1 cellular context compared by ENCODE assay signal in genomic region chr4:110196206-110196870, GRCh38.
A peak's percentile ranks its signal among the peaks of the same experiment; 100 is the strongest.
TF ChIP-seq lines count a peak whose summit lies in the region.

No MANE protein-coding gene starts in this region.

TF ChIP-seq in WTC11, 78 proteins besides CTCF, POLR2A, EP300 and RAD21 (continued from another document and continues in another):
- TF ChIP-seq, protein P1, sequence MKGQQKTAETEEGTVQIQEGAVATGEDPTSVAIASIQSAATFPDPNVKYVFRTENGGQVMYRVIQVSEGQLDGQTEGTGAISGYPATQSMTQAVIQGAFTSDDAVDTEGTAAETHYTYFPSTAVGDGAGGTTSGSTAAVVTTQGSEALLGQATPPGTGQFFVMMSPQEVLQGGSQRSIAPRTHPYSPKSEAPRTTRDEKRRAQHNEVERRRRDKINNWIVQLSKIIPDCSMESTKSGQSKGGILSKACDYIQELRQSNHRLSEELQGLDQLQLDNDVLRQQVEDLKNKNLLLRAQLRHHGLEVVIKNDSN (CRISPR knock-in tag; IDR thresholded peaks at IDR 0.05) = no peak
- TF ChIP-seq RELA (CRISPR knock-in tag; IDR thresholded peaks at IDR 0.05; ENCODE audit: borderline replicate concordance) = no peak
- 0 out of 2 replicates have a peak, but pooled peaks have one; percentile 63 for TF ChIP-seq KAT7 (CRISPR knock-in tag; IDR thresholded peaks at IDR 0.05; ENCODE audit: borderline replicate concordance)
- no peak for TF ChIP-seq ZNF416 (CRISPR knock-in tag; IDR thresholded peaks at IDR 0.05)
- TF ChIP-seq GRHL2 (CRISPR knock-in tag; IDR thresholded peaks at IDR 0.05; ENCODE audit: insufficient replicate concordance, severe bottlenecking) = no peak
- TF ChIP-seq, protein P2, sequence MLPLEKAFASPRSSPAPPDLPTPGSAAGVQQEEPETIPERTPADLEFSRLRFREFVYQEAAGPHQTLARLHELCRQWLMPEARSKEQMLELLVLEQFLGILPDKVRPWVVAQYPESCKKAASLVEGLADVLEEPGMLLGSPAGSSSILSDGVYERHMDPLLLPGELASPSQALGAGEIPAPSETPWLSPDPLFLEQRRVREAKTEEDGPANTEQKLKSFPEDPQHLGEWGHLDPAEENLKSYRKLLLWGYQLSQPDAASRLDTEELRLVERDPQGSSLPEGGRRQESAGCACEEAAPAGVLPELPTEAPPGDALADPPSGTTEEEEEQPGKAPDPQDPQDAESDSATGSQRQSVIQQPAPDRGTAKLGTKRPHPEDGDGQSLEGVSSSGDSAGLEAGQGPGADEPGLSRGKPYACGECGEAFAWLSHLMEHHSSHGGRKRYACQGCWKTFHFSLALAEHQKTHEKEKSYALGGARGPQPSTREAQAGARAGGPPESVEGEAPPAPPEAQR (CRISPR knock-in tag; IDR thresholded peaks at IDR 0.05) = no peak
- TF ChIP-seq, protein P3, sequence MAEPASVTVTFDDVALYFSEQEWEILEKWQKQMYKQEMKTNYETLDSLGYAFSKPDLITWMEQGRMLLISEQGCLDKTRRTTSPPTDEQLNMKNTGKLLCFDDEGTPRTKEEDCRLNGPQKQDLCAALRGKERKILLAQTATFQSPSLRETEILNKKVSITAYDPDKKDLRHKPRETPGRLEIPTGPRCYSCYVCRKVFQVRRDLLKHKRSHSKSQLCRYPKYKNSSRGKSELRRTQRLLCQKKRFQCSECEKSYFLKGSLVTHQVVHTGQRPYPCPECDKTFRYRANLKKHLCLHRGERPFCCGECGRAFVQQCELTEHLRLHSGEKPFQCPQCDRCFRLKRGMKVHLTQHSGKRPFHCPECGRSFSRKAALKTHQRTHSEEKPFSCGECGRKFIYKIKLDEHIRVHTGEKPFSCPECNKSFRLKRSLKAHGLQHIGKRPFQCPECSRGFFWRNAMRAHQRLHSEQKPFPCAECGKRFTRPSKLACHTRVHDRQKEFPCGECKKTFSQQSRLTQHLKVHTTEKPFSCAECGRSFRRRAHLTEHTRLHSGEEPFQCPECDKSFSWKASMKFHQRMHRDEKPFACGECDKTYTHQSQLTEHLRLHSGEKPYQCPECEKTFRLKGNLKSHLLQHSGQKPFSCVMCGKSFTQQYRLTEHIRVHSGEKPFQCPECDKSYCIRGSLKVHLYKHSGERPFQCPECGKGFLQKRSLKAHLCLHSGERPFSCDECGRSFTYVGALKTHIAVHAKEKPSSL (CRISPR knock-in tag; conservative IDR thresholded peaks at IDR 0.05) = no peak
- TF ChIP-seq NFE2L1 (CRISPR knock-in tag; IDR thresholded peaks at IDR 0.05) = no peak
- no peak for TF ChIP-seq E2F1 (CRISPR knock-in tag; IDR thresholded peaks at IDR 0.05)
- no peak for TF ChIP-seq JAZF1 (CRISPR knock-in tag; IDR thresholded peaks at IDR 0.05)
- no peak for TF ChIP-seq FOXJ3 (CRISPR knock-in tag; IDR thresholded peaks at IDR 0.05; ENCODE audit: borderline replicate concordance)
- TF ChIP-seq IRF2 (CRISPR knock-in tag; IDR thresholded peaks at IDR 0.05; ENCODE audit: borderline replicate concordance, low read depth) = no peak
- TF ChIP-seq MYBL2 (CRISPR knock-in tag; IDR thresholded peaks at IDR 0.05) = no peak; the same call in 1 of the 2 replicates
- TF ChIP-seq GABPB1 (CRISPR knock-in tag; IDR thresholded peaks at IDR 0.05) = no peak
- no peak for TF ChIP-seq ERG (CRISPR knock-in tag; IDR thresholded peaks at IDR 0.05)
- TF ChIP-seq ZNF138 (CRISPR knock-in tag; conservative IDR thresholded peaks at IDR 0.05) = no peak
- peak; percentile 78; the same call in 1 of the 2 replicates for TF ChIP-seq ETV6 (CRISPR knock-in tag; IDR thresholded peaks at IDR 0.05)
- TF ChIP-seq NFYB (CRISPR knock-in tag; conservative IDR thresholded peaks at IDR 0.05; ENCODE audit: low read depth) = no peak; the same call in 1 of the 2 replicates
- TF ChIP-seq MLX (CRISPR knock-in tag; IDR thresholded peaks at IDR 0.05) = no peak
- TF ChIP-seq CREB1 (CRISPR knock-in tag; IDR thresholded peaks at IDR 0.05) = no peak
- TF ChIP-seq ATF1 (CRISPR knock-in tag; IDR thresholded peaks at IDR 0.05) = no peak
- TF ChIP-seq AR (CRISPR knock-in tag; IDR thresholded peaks at IDR 0.05) = no peak
- TF ChIP-seq NR2C2 (CRISPR knock-in tag; IDR thresholded peaks at IDR 0.05) = no peak
- TF ChIP-seq USF2 (CRISPR knock-in tag; IDR thresholded peaks at IDR 0.05) = 0 out of 2 replicates have a peak, but pooled peaks have one; percentile 33
- 0 out of 2 replicates have a peak, but pooled peaks have one; percentile 78 for TF ChIP-seq ELF4 (CRISPR knock-in tag; IDR thresholded peaks at IDR 0.05; ENCODE audit: low read depth)
- peak; percentile 52; the same call in 1 of the 2 replicates for TF ChIP-seq FOXP1 (CRISPR knock-in tag; IDR thresholded peaks at IDR 0.05; ENCODE audit: borderline replicate concordance)
- TF ChIP-seq, protein P4, sequence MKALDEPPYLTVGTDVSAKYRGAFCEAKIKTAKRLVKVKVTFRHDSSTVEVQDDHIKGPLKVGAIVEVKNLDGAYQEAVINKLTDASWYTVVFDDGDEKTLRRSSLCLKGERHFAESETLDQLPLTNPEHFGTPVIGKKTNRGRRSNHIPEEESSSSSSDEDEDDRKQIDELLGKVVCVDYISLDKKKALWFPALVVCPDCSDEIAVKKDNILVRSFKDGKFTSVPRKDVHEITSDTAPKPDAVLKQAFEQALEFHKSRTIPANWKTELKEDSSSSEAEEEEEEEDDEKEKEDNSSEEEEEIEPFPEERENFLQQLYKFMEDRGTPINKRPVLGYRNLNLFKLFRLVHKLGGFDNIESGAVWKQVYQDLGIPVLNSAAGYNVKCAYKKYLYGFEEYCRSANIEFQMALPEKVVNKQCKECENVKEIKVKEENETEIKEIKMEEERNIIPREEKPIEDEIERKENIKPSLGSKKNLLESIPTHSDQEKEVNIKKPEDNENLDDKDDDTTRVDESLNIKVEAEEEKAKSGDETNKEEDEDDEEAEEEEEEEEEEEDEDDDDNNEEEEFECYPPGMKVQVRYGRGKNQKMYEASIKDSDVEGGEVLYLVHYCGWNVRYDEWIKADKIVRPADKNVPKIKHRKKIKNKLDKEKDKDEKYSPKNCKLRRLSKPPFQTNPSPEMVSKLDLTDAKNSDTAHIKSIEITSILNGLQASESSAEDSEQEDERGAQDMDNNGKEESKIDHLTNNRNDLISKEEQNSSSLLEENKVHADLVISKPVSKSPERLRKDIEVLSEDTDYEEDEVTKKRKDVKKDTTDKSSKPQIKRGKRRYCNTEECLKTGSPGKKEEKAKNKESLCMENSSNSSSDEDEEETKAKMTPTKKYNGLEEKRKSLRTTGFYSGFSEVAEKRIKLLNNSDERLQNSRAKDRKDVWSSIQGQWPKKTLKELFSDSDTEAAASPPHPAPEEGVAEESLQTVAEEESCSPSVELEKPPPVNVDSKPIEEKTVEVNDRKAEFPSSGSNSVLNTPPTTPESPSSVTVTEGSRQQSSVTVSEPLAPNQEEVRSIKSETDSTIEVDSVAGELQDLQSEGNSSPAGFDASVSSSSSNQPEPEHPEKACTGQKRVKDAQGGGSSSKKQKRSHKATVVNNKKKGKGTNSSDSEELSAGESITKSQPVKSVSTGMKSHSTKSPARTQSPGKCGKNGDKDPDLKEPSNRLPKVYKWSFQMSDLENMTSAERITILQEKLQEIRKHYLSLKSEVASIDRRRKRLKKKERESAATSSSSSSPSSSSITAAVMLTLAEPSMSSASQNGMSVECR (CRISPR knock-in tag; IDR thresholded peaks at IDR 0.05; ENCODE audit: borderline replicate concordance) = peak; percentile 26; the same call in 1 of the 2 replicates
- TF ChIP-seq ESRRA (CRISPR knock-in tag; IDR thresholded peaks at IDR 0.05; ENCODE audit: borderline replicate concordance) = 0 out of 2 replicates have a peak, but pooled peaks have one; percentile 28
- TF ChIP-seq SMAD4 (CRISPR knock-in tag; IDR thresholded peaks at IDR 0.05) = no peak
- TF ChIP-seq, protein P5, sequence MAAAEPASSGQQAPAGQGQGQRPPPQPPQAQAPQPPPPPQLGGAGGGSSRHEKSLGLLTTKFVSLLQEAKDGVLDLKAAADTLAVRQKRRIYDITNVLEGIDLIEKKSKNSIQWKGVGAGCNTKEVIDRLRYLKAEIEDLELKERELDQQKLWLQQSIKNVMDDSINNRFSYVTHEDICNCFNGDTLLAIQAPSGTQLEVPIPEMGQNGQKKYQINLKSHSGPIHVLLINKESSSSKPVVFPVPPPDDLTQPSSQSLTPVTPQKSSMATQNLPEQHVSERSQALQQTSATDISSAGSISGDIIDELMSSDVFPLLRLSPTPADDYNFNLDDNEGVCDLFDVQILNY (CRISPR knock-in tag; IDR thresholded peaks at IDR 0.05) = peak; percentile 80; the same call in 1 of the 2 replicates
- TF ChIP-seq, protein P6, sequence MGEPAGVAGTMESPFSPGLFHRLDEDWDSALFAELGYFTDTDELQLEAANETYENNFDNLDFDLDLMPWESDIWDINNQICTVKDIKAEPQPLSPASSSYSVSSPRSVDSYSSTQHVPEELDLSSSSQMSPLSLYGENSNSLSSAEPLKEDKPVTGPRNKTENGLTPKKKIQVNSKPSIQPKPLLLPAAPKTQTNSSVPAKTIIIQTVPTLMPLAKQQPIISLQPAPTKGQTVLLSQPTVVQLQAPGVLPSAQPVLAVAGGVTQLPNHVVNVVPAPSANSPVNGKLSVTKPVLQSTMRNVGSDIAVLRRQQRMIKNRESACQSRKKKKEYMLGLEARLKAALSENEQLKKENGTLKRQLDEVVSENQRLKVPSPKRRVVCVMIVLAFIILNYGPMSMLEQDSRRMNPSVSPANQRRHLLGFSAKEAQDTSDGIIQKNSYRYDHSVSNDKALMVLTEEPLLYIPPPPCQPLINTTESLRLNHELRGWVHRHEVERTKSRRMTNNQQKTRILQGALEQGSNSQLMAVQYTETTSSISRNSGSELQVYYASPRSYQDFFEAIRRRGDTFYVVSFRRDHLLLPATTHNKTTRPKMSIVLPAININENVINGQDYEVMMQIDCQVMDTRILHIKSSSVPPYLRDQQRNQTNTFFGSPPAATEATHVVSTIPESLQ (CRISPR knock-in tag; IDR thresholded peaks at IDR 0.05) = no peak
- no peak for TF ChIP-seq ZNF232 (CRISPR knock-in tag; IDR thresholded peaks at IDR 0.05)
- TF ChIP-seq SP1 (CRISPR knock-in tag; conservative IDR thresholded peaks at IDR 0.05) = peak; percentile 52; the same call in 1 of the 2 replicates
- no peak for TF ChIP-seq ZNF121 (CRISPR knock-in tag; IDR thresholded peaks at IDR 0.05)
- TF ChIP-seq, protein P7, sequence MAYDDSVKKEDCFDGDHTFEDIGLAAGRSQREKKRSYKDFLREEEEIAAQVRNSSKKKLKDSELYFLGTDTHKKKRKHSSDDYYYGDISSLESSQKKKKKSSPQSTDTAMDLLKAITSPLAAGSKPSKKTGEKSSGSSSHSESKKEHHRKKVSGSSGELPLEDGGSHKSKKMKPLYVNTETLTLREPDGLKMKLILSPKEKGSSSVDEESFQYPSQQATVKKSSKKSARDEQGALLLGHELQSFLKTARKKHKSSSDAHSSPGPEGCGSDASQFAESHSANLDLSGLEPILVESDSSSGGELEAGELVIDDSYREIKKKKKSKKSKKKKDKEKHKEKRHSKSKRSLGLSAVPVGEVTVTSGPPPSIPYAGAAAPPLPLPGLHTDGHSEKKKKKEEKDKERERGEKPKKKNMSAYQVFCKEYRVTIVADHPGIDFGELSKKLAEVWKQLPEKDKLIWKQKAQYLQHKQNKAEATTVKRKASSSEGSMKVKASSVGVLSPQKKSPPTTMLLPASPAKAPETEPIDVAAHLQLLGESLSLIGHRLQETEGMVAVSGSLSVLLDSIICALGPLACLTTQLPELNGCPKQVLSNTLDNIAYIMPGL (CRISPR knock-in tag; IDR thresholded peaks at IDR 0.05) = peak; percentile 72; the same call in 1 of the 2 replicates
- no peak for TF ChIP-seq SMAD3 (CRISPR knock-in tag; IDR thresholded peaks at IDR 0.05; ENCODE audit: borderline replicate concordance)
- no peak for TF ChIP-seq TCF7 (CRISPR knock-in tag; IDR thresholded peaks at IDR 0.05; ENCODE audit: low read depth)
- TF ChIP-seq HMGA2 (CRISPR knock-in tag; IDR thresholded peaks at IDR 0.05) = no peak
